22 cellular contexts compared by ENCODE assay signal in genomic region chr18:38576915-38577314, GRCh38.
"Had no signal": no experiment of that assay in that cellular context is flagged by ENCODE, and none has a peak within 500 bp of the region (broad histone marks: within the 10 kb centered on the region; RNA-seq: fewer than 3 reads in every experiment).

No MANE protein-coding gene starts in this region.

- ATAC-seq: body of pancreas, gastrocnemius medialis, right cardiac atrium had no signal

- H3K4me3 ChIP-seq: body of pancreas, cardiac muscle cell, esophagus muscularis mucosa, gastrocnemius medialis, left ventricle myocardium inferior, skin epidermis, tibial artery had no signal

- H3K27ac ChIP-seq: body of pancreas, cardiac muscle cell, esophagus muscularis mucosa, gastrocnemius medialis, left ventricle myocardium inferior, parathyroid adenoma, skin epidermis, tibial artery, WERI-Rb-1 had no signal

- FAIRE-seq: TTC549 had no signal

- H3K27ac Mint-ChIP-seq: dendritic cell treated with granulocyte-macrophage colony-stimulating factor and Interleukin-4, amounts not matched to agents 40 ng/mL and 50 ng/mL, for 4 days; nephron; stimulated activated naive CD8-positive, alpha-beta T cell treated with anti-CD3 and anti-CD28 coated beads, Interleukin-15, Interleukin-2, amounts not matched to agents 100 ng/mL and 50 ng/mL, for 24 hours had no signal

- H3K27me3 Mint-ChIP-seq: dendritic cell treated with granulocyte-macrophage colony-stimulating factor and Interleukin-4, amounts not matched to agents 40 ng/mL and 50 ng/mL, for 4 days; stimulated activated naive CD8-positive, alpha-beta T cell treated with anti-CD3 and anti-CD28 coated beads, Interleukin-15, Interleukin-2, amounts not matched to agents 100 ng/mL and 50 ng/mL, for 24 hours had no signal

- H3K36me3 ChIP-seq: cardiac muscle cell, esophagus muscularis mucosa, gastrocnemius medialis, left ventricle myocardium inferior, tibial artery, WERI-Rb-1 had no signal

- H3K27me3 ChIP-seq: body of pancreas, cardiac muscle cell, esophagus muscularis mucosa, gastrocnemius medialis, tibial artery had no signal

- H3K4me3 Mint-ChIP-seq: dendritic cell treated with granulocyte-macrophage colony-stimulating factor and Interleukin-4, amounts not matched to agents 40 ng/mL and 50 ng/mL, for 4 days; nephron; stimulated activated naive CD8-positive, alpha-beta T cell treated with anti-CD3 and anti-CD28 coated beads, Interleukin-15, Interleukin-2, amounts not matched to agents 100 ng/mL and 50 ng/mL, for 24 hours had no signal

- H3K9ac ChIP-seq: parathyroid adenoma had no signal

- H3K4me1 Mint-ChIP-seq: nephron had no signal

- DNase-seq: activated CD4-positive, CD25-positive, alpha-beta regulatory T cell treated with anti-CD3 and anti-CD28 coated beads, Interleukin-2, amount 50 U/mL, for 72 hours; activated T-cell treated with anti-CD3 and anti-CD28 coated beads, Interleukin-2, amount 50 U/mL, for 1 hour; anterior cingulate cortex; body of pancreas; effector CD8-positive, alpha-beta T cell; gastrocnemius medialis; hippocampal formation; left ventricle myocardium inferior; nucleus accumbens; right cardiac atrium; stimulated activated CD4-positive, alpha-beta T cell treated with anti-CD3 and anti-CD28 coated beads, Interleukin-1b, Interleukin-23, amount 100 ng/mL, for 48 hours; substantia nigra; tibial artery; WERI-Rb-1 had no signal

- H3K9me3 Mint-ChIP-seq: nephron; stimulated activated naive CD8-positive, alpha-beta T cell treated with anti-CD3 and anti-CD28 coated beads, Interleukin-15, Interleukin-2, amounts not matched to agents 100 ng/mL and 50 ng/mL, for 24 hours had no signal

- H3K9me3 ChIP-seq: body of pancreas, esophagus muscularis mucosa, gastrocnemius medialis, left ventricle myocardium inferior, tibial artery had no signal

- H3K4me1 ChIP-seq: body of pancreas, esophagus muscularis mucosa, gastrocnemius medialis, left ventricle myocardium inferior, parathyroid adenoma, tibial artery had no signal

- H2AFZ ChIP-seq: parathyroid adenoma had no signal

- H3K79me2 ChIP-seq: parathyroid adenoma had no signal
